In genomic region chr13:80340643-80341097, GRCh38 we compare ENCODE assay signal across 8 cellular contexts. TPM values are rescaled to one million over a fixed set of nuclear protein-coding genes. Genes with fewer than 3 reads are reported as not detected.
A peak's percentile ranks its signal among the peaks of the same experiment; 100 is the strongest.
DNase-seq lines count a peak whose midpoint lies in the region; ATAC-seq, FAIRE-seq and TF ChIP-seq lines count a peak whose summit lies in the region.

No MANE protein-coding gene starts in this region.

- in situ Hi-C loops in ACHN (cut with HindIII; ENCODE audit: low pct_ligation_motif_present, low pct_unique_long_range_greater_than_20kb, low sequenced_read_pairs): no loop called here

- peak; percentile 40 for ATAC-seq in GM18502 (IDR thresholded peaks at IDR 0.05; ENCODE audit: poor library complexity, unreplicated experiment)
- ATAC-seq in HG03064 (IDR thresholded peaks at IDR 0.05; ENCODE audit: low read depth, unreplicated experiment): peak; percentile 25
- peak; percentile 56 for ATAC-seq in omental fat pad (ENCODE audit: low FRiP score)

- H3K27me3 ChIP-seq in esophagus (ENCODE audit: control insufficient read depth in 1 of 2, insufficient read depth in 2 of 2, low read length in 2 of 2): no peaks in the 10 kb centered on the region

- POLR2A ChIA-PET in RWPE1 (lab: Yijun Ruan, JAX; ENCODE audit: low non-redundant PET): interaction anchor here (0.6 to 0.7 kb wide), 3 partner anchors 176 to 533 kb away, joined by 3 to 4 read pairs (median 3); no protein-coding TSS in a partner anchor

- 1 to 2% methylated on average over 26 to 44 of the region's 44 CpGs for WGBS in esophagus, 2 donors

- H3K27me3 Mint-ChIP-seq in chondrocyte (ENCODE audit: low read depth): no peaks in the 10 kb centered on the region

- H3K4me1 ChIP-seq in esophagus (ENCODE audit: control insufficient read depth in 2 of 2, insufficient read depth in 2 of 2, low read length in 1 of 2): peaks cover 2 to 8% of the 10 kb centered on the region in 2 donors

- DNase-seq in ACHN: peak; percentile 54
- DNase-seq in RWPE1 (ENCODE audit: low spot score): peak; percentile 11
- DNase-seq in omental fat pad (ENCODE audit: low spot score): no peak
- DNase-seq in frontal cortex (ENCODE audit: low spot score in 2 of 2): no peak
- no peak for DNase-seq in chondrocyte (ENCODE audit: low spot score)

- no peaks in the 10 kb centered on the region for H3K9me3 ChIP-seq in esophagus (ENCODE audit: control insufficient read depth in 2 of 2, insufficient read depth in 1 of 2, low read depth in 1 of 2, low read length in 1 of 2)

- no peak for FAIRE-seq in frontal cortex (lab: Jason Lieb, UNC)

- H3K9me3 Mint-ChIP-seq in chondrocyte (ENCODE audit: low read depth): no peaks in the 10 kb centered on the region

- CTCF ChIA-PET in RWPE1 (lab: Yijun Ruan, JAX): interaction anchor here (0.7 kb wide), 2 partner anchors 303 to 670 kb away, joined by 3 to 4 read pairs; no protein-coding TSS in a partner anchor

- peaks cover 19% of the 10 kb centered on the region for H3K4me1 Mint-ChIP-seq in chondrocyte (ENCODE audit: low read depth)

- peak overlapping the region; percentile 66 to 76 for H3K4me3 ChIP-seq in esophagus (ENCODE audit: low read depth in 1 of 2, low read length in 2 of 2)

- TF ChIP-seq CTCF in RWPE1 (conservative IDR thresholded peaks at IDR 0.05; ENCODE audit: low read depth): no peak
- no peak for TF ChIP-seq CTCF in omental fat pad (IDR thresholded peaks at IDR 0.05)
- TF ChIP-seq CTCF in chondrocyte (IDR thresholded peaks at IDR 0.05): no peak

- no peak overlapping the region for H3K27ac Mint-ChIP-seq in chondrocyte (ENCODE audit: unreplicated experiment)

- H3K36me3 Mint-ChIP-seq in chondrocyte (ENCODE audit: low read depth): no peaks in the 10 kb centered on the region

- peaks cover 0 to 3% of the 10 kb centered on the region in 2 donors for H3K36me3 ChIP-seq in esophagus (ENCODE audit: control insufficient read depth in 2 of 2, insufficient read depth in 2 of 2, low read length in 1 of 2)

- no peak overlapping the region for H3K4me3 Mint-ChIP-seq in chondrocyte (ENCODE audit: unreplicated experiment)

- peak overlapping the region; percentile 96 for H3K27ac ChIP-seq in RWPE1
- peak overlapping the region; percentile 97 for H3K27ac ChIP-seq in esophagus (ENCODE audit: low read depth in 2 of 2, low read length in 1 of 2)

RNA-seq across cellular contexts. Expression of gene SPRY2, which starts 0.3 kb away (rescaled TPM):
- 1 to 10 TPM; 5.3 to 8.3 TPM for polyA plus RNA-seq in esophagus
- total RNA-seq in omental fat pad (100 to 1,000 TPM in 1 of 4 donors, 10 to 100 TPM in 3; 61.3 to 130 (median 68.3) TPM), frontal cortex (42.8 TPM), chondrocyte (10.5 to 14.8 TPM (median 11.2 TPM) in 3 replicates)

Comparison
In these comparisons a context has a peak if more than half of its experiments do, and no peak if none do; other contexts are left out.
1. DNase-seq: peak in ACHN (single experiment) and RWPE1 (single experiment); none in omental fat pad (single experiment), frontal cortex (0 of 2) and chondrocyte (single experiment).
2. Peak in every context shown above with its lines, with median percentiles within 50 percentile points of each other: ATAC-seq.